ENCODE assay signal across 9 cellular contexts in the genomic region with DNA sequence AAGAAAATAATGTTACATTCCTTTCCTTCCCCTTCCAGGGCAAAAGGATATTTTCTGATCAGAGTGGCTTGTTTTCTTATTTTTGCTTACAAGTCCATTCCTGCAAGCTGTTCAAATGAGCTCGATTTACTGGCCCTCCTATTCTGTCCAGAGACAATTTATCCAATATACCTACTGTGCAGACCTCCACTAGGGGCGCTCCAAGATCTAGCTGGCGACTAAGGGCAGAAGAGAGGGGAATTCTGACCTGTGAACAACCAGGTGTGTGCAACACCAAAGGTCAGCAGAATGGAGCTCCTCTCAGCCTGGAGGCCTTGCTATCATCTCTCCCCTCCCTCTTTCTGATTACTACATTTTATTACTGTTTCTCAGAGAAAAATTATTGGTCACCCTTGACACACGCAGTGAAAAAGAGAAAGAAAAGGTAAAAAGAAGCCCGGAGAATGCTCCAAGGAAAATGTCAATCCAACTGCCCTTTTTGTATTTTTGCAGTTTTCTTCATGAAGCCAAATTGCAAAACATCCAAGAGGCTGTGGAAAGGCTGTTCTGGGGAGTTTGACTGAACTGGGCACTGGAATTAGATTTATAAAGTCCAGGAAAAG. TPM values are rescaled to one million over a fixed set of nuclear protein-coding genes. Genes with fewer than 3 reads are reported as not detected.
DNase-seq lines count a peak whose midpoint lies in the region; ATAC-seq and TF ChIP-seq lines count a peak whose summit lies in the region.
"Had no signal": no experiment of that assay in that cellular context is flagged by ENCODE, and none has a peak within 500 bp of the region (broad histone marks: within the 10 kb centered on the region; RNA-seq: fewer than 3 reads in every experiment).

No MANE protein-coding gene starts in this region.

- peaks cover 7% of the 10 kb centered on the region for H3K4me1 ChIP-seq in hepatocyte (ENCODE audit: insufficient read depth)

- ATAC-seq in activated CD8-positive, alpha-beta T cell treated with anti-CD3 and anti-CD28 coated beads, Interleukin-2, amount 10 ng/mL, durations not matched to agents 7 days and 5 days = no peak
- ATAC-seq in GM21447 (IDR thresholded peaks at IDR 0.05; ENCODE audit: unreplicated experiment) (no peak), GM18517 (IDR thresholded peaks at IDR 0.05; ENCODE audit: unreplicated experiment) (no peak)

- 37% methylated on average over 5 of the region's 5 CpGs for WGBS in hepatocyte (ENCODE audit: low lambda C conversion rate, missing lambda C conversion rate)

- no peak overlapping the region for H3K4me3 ChIP-seq in hepatocyte

- POLR2A ChIA-PET in activated CD8-positive, alpha-beta T cell treated with anti-CD3 and anti-CD28 coated beads, Interleukin-2, amount 10 ng/mL, durations not matched to agents 7 days and 5 days (lab: Charles Lee) = interaction anchor here (0.6 kb wide), 1 partner anchor 67 kb away, joined by 3 read pairs; no protein-coding TSS in a partner anchor

- no peaks in the 10 kb centered on the region for H3K4me1 Mint-ChIP-seq in activated CD8-positive, alpha-beta T cell treated with anti-CD3 and anti-CD28 coated beads, Interleukin-2, amount 10 ng/mL, durations not matched to agents 7 days and 5 days (ENCODE audit: low read depth)

- H4K20me1 ChIP-seq in hepatocyte (ENCODE audit: insufficient read depth, poor library complexity, severe bottlenecking) = no peaks in the 10 kb centered on the region

- H3K9me3 ChIP-seq in hepatocyte (ENCODE audit: low read depth) = no peaks in the 10 kb centered on the region

- no peaks in the 10 kb centered on the region for H3K36me3 ChIP-seq in hepatocyte (replicated peaks; ENCODE audit: insufficient read depth, low read depth)

- peaks cover 42% of the 10 kb centered on the region for H3K27me3 Mint-ChIP-seq in activated CD8-positive, alpha-beta T cell treated with anti-CD3 and anti-CD28 coated beads, Interleukin-2, amount 10 ng/mL, durations not matched to agents 7 days and 5 days (ENCODE audit: low read depth)

- peak; percentile 9 to 22 for DNase-seq in AML-193 (lab: John Stamatoyannopoulos, UW)
- peak; percentile 51 for DNase-seq in NCI-H2196 treated with DMSO at 0.1 percent for 48 hours (lab: John Stamatoyannopoulos, UW; ENCODE audit: unreplicated experiment)
- peak; percentile 43 for DNase-seq in activated CD8-positive, alpha-beta T cell treated with anti-CD3 and anti-CD28 coated beads, Interleukin-2, amount 10 ng/mL, durations not matched to agents 7 days and 5 days
- DNase-seq in hepatocyte (ENCODE audit: low spot score) = peak; percentile 74
- DNase-seq in stimulated activated CD4-positive, alpha-beta T cell treated with anti-CD3 and anti-CD28 coated beads, Interleukin-4, amount 100 ng/mL, for 48 hours (ENCODE audit: low read depth in 2 of 2) = peak; percentile 12 to 30

- H2AFZ ChIP-seq in hepatocyte = no peak overlapping the region

- H3K4me3 Mint-ChIP-seq in activated CD8-positive, alpha-beta T cell treated with anti-CD3 and anti-CD28 coated beads, Interleukin-2, amount 10 ng/mL, durations not matched to agents 7 days and 5 days = no peak overlapping the region

- TF ChIP-seq CTCF in GM12874 (IDR thresholded peaks at IDR 0.05; ENCODE audit: insufficient read depth, low read depth, low read length) (peak; percentile 70), hepatocyte (IDR thresholded peaks at IDR 0.05; ENCODE audit: poor library complexity) (peak; percentile 61)

- H3K9me3 Mint-ChIP-seq in activated CD8-positive, alpha-beta T cell treated with anti-CD3 and anti-CD28 coated beads, Interleukin-2, amount 10 ng/mL, durations not matched to agents 7 days and 5 days (ENCODE audit: insufficient read depth) = no peaks in the 10 kb centered on the region

- CTCF ChIA-PET in activated CD8-positive, alpha-beta T cell treated with anti-CD3 and anti-CD28 coated beads, Interleukin-2, amount 10 ng/mL, durations not matched to agents 7 days and 5 days (lab: Charles Lee) = interaction anchor here (0.6 to 1.5 kb wide), 15 partner anchors 8 to 536 kb away, joined by 3 to 5 read pairs (median 3); no protein-coding TSS in a partner anchor

- H3K4me2 ChIP-seq in hepatocyte = no peak overlapping the region

- H3K27ac Mint-ChIP-seq in activated CD8-positive, alpha-beta T cell treated with anti-CD3 and anti-CD28 coated beads, Interleukin-2, amount 10 ng/mL, durations not matched to agents 7 days and 5 days = no peak overlapping the region

- no peaks in the 10 kb centered on the region for H3K9me2 ChIP-seq in hepatocyte (replicated peaks; ENCODE audit: insufficient read depth)

- H3K27ac ChIP-seq in hepatocyte = no peak overlapping the region

- peaks cover 69% of the 10 kb centered on the region for H3K27me3 ChIP-seq in hepatocyte

- no peaks in the 10 kb centered on the region for H3K79me2 ChIP-seq in hepatocyte

- no peaks in the 10 kb centered on the region for H3K36me3 Mint-ChIP-seq in activated CD8-positive, alpha-beta T cell treated with anti-CD3 and anti-CD28 coated beads, Interleukin-2, amount 10 ng/mL, durations not matched to agents 7 days and 5 days (ENCODE audit: low read depth)

RNA-seq across cellular contexts. Expression of gene SEZ6L, which starts 3.2 kb away (rescaled TPM):
- not detected for total RNA-seq in activated CD8-positive, alpha-beta T cell treated with anti-CD3 and anti-CD28 coated beads, Interleukin-2, amount 10 ng/mL, durations not matched to agents 7 days and 5 days
- total RNA-seq in hepatocyte = 0.20 and 0.43 TPM in 2 replicates
- 0.44 and 0.66 TPM in 2 replicates for polyA plus RNA-seq in hepatocyte
- total RNA-seq: HT1080 had no signal

Comparison
In these comparisons a context has a peak if more than half of its experiments do, and no peak if none do; other contexts are left out.
1. DNase-seq: peak in every context shown above with its lines; median percentile 74 in hepatocyte; 51 in NCI-H2196 treated with DMSO at 0.1 percent for 48 hours; 43 in activated CD8-positive, alpha-beta T cell treated with anti-CD3 and anti-CD28 coated beads, Interleukin-2, amount 10 ng/mL, durations not matched to agents 7 days and 5 days; 21 in stimulated activated CD4-positive, alpha-beta T cell treated with anti-CD3 and anti-CD28 coated beads, Interleukin-4, amount 100 ng/mL, for 48 hours; 16 in AML-193.